ENCODE assay signal across 22 cellular contexts in genomic region chr12:95300286-95300685, GRCh38.
"Had no signal": no experiment of that assay in that cellular context is flagged by ENCODE, and none has a peak within 500 bp of the region (broad histone marks: within the 10 kb centered on the region; RNA-seq: fewer than 3 reads in every experiment).

No MANE protein-coding gene starts in this region.

- H3K4me3 ChIP-seq: body of pancreas, colonic mucosa, lower lobe of right lung had no signal

- H3K4me1 Mint-ChIP-seq: activated B cell treated with CpG ODN at 0.5 μM for 24 hours had no signal

- H3K27ac Mint-ChIP-seq: activated B cell treated with CpG ODN at 0.5 μM for 24 hours; activated CD4-positive, alpha-beta memory T cell treated with anti-CD3 and anti-CD28 coated beads, Interleukin-2, amount 10 ng/mL, durations not matched to agents 7 days and 5 days; activated naive CD8-positive, alpha-beta T cell; activated T-cell treated with anti-CD3 and anti-CD28 coated beads, Interleukin-2, amount 50 U/mL, for 72 hours; natural killer cell treated with Interleukin-12 subunit alpha and Interleukin-12 subunit beta and Interleukin-15 and Interleukin-18, amount 100 ng/mL, for 72 hours; T-helper 2 cell treated with Interferon-gamma antibody and Interleukin-4, amounts not matched to agents 5 μg/mL and 100 μg/mL, for 36 hours had no signal

- H3K36me3 ChIP-seq: colonic mucosa had no signal

- H3K27me3 ChIP-seq: body of pancreas, colonic mucosa, foreskin keratinocyte had no signal

- H3K27ac ChIP-seq: body of pancreas, colonic mucosa, foreskin keratinocyte, lower lobe of right lung, parathyroid adenoma had no signal

- H3K9me3 Mint-ChIP-seq: activated B cell treated with CpG ODN at 0.5 μM for 24 hours; activated CD4-positive, alpha-beta memory T cell treated with anti-CD3 and anti-CD28 coated beads, Interleukin-2, amount 10 ng/mL, durations not matched to agents 7 days and 5 days; activated T-cell treated with anti-CD3 and anti-CD28 coated beads, Interleukin-2, amount 50 U/mL, for 72 hours; endodermal cell; natural killer cell treated with Interleukin-12 subunit alpha and Interleukin-12 subunit beta and Interleukin-15 and Interleukin-18, amount 100 ng/mL, for 72 hours; T-helper 2 cell treated with Interferon-gamma antibody and Interleukin-4, amounts not matched to agents 5 μg/mL and 100 μg/mL, for 36 hours had no signal

- H3K9me3 ChIP-seq: body of pancreas, colonic mucosa, lower lobe of right lung had no signal

- H3K27me3 Mint-ChIP-seq: activated B cell treated with CpG ODN at 0.5 μM for 24 hours; activated CD4-positive, alpha-beta memory T cell treated with anti-CD3 and anti-CD28 coated beads, Interleukin-2, amount 10 ng/mL, durations not matched to agents 7 days and 5 days; activated naive CD8-positive, alpha-beta T cell; natural killer cell treated with Interleukin-12 subunit alpha and Interleukin-12 subunit beta and Interleukin-15 and Interleukin-18, amount 100 ng/mL, for 72 hours had no signal

- H3K4me3 Mint-ChIP-seq: activated B cell treated with CpG ODN at 0.5 μM for 24 hours; activated CD4-positive, alpha-beta memory T cell treated with anti-CD3 and anti-CD28 coated beads, Interleukin-2, amount 10 ng/mL, durations not matched to agents 7 days and 5 days; activated naive CD8-positive, alpha-beta T cell; activated T-cell treated with anti-CD3 and anti-CD28 coated beads, Interleukin-2, amount 50 U/mL, for 72 hours; endodermal cell; natural killer cell treated with Interleukin-12 subunit alpha and Interleukin-12 subunit beta and Interleukin-15 and Interleukin-18, amount 100 ng/mL, for 72 hours; T-helper 2 cell treated with Interferon-gamma antibody and Interleukin-4, amounts not matched to agents 5 μg/mL and 100 μg/mL, for 36 hours had no signal

- DNase-seq: activated B cell treated with CpG ODN at 0.5 μM for 24 hours; activated CD4-positive, alpha-beta memory T cell treated with anti-CD3 and anti-CD28 coated beads, Interleukin-2, amount 10 ng/mL, durations not matched to agents 7 days and 5 days; activated CD4-positive, alpha-beta T cell treated with anti-CD3 and anti-CD28 coated beads for 4 hours; activated CD8-positive, alpha-beta memory T cell treated with anti-CD3 and anti-CD28 coated beads, Interleukin-2, amount 50 U/mL, for 48 hours; activated gamma-delta T cell; activated T-cell treated with anti-CD3 and anti-CD28 coated beads, Interleukin-2, amount 50 U/mL, for 72 hours; amygdala; body of pancreas; central memory CD4-positive, alpha-beta T cell; colonic mucosa; endodermal cell; foreskin keratinocyte; hypothalamus; islet precursor cell; left colon; lower lobe of right lung; stimulated activated CD8-positive, alpha-beta memory T cell treated with anti-CD3 and anti-CD28 coated beads, Interleukin-4, amount 100 ng/mL, for 48 hours; stimulated activated naive CD4-positive, alpha-beta T cell had no signal

- H3K4me1 ChIP-seq: body of pancreas, colonic mucosa, foreskin keratinocyte, lower lobe of right lung, parathyroid adenoma had no signal

- ATAC-seq: activated T-cell treated with anti-CD3 and anti-CD28 coated beads, Interleukin-2, amount 50 U/mL, for 72 hours; body of pancreas; foreskin keratinocyte; left colon; lower lobe of right lung; natural killer cell treated with Interleukin-12 subunit alpha and Interleukin-12 subunit beta and Interleukin-15 and Interleukin-18, amount 100 ng/mL, for 72 hours had no signal
